In the genomic region with DNA sequence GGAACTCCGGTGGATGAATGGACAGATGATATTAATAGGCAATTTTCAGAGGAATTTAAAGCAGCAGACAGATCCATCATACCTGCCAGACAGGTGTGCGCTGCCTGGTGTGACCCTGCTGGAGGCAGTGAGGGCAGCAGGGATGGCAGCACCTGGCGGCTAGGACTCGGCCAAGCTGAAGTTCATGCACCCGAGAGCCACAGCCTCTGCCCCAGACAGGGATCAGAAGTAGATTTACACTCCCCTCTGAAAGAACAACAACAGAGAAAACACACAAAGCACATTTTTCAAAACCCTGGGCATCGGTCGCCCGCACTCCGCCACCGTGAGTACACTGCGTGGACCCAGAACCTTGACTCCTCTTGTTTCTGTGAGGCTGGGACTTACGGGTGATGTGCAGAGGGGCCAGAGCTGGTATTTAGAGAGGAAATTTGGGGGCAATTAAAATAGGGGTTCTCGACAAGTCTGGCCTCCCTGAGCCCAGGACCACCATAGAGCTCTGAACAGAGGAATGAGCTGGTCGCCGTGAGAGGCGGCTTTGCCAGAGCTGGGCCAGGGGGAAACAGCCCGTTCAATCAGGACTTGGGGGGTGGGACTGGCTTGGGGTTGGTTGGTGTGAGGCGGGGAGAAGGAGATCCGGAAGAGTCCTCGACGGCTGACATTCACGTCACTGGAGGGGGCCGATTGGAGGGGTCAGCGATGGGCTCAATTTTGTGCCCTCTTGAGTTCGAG, we compare ENCODE assay signal across 20 cellular contexts.
DNase-seq lines count a peak whose midpoint lies in the region; TF ChIP-seq lines count a peak whose summit lies in the region.
"Had no signal": no experiment of that assay in that cellular context is flagged by ENCODE, and none has a peak within 500 bp of the region (broad histone marks: within the 10 kb centered on the region; RNA-seq: fewer than 3 reads in every experiment).

No MANE protein-coding gene starts in this region.

- 92 to 96% methylated on average over 16 to 25 of the region's 25 CpGs for WGBS in endodermal cell (ENCODE audit: insufficient coverage in 1 of 2, insufficient read length in 1 of 2), 2 experiments

- H3K9me3 ChIP-seq in BE2C (no peaks in the 10 kb centered on the region), endodermal cell (ENCODE audit: control insufficient read depth, low read length) (no peaks in the 10 kb centered on the region)
- H3K9me3 ChIP-seq: Caco-2, Peyer's patch, stomach, upper lobe of right lung had no signal

- no peak overlapping the region for H3K27ac ChIP-seq in endodermal cell (ENCODE audit: low read depth, low read length)
- H3K27ac ChIP-seq: Peyer's patch, upper lobe of right lung had no signal

- H3K27me3 Mint-ChIP-seq in endodermal cell (ENCODE audit: insufficient read depth) (no peaks in the 10 kb centered on the region), osteocyte (ENCODE audit: unreplicated experiment) (no peaks in the 10 kb centered on the region)
- no peaks in the 10 kb centered on the region for H3K27me3 Mint-ChIP-seq in activated naive CD8-positive, alpha-beta T cell treated with anti-CD3 and anti-CD28 coated beads for 36 hours
- H3K27me3 Mint-ChIP-seq: activated T-helper 17 cell treated with anti-CD3 and anti-CD28 coated beads, Interleukin-2, amount 50 U/mL, for 72 hours had no signal

- TF ChIP-seq CTCF in BE2C (IDR thresholded peaks at IDR 0.05; ENCODE audit: low read depth, low read length) (no peak), endodermal cell (conservative IDR thresholded peaks at IDR 0.05) (no peak), osteocyte (IDR thresholded peaks at IDR 0.05) (no peak)

- H3K36me3 ChIP-seq in BE2C (no peaks in the 10 kb centered on the region), endodermal cell (ENCODE audit: control insufficient read depth, insufficient read depth, low read length) (no peaks in the 10 kb centered on the region)
- H3K36me3 ChIP-seq: Peyer's patch, stomach, upper lobe of right lung had no signal

- H3K27ac Mint-ChIP-seq in endodermal cell (no peak overlapping the region), osteocyte (ENCODE audit: unreplicated experiment) (no peak overlapping the region)
- no peak overlapping the region for H3K27ac Mint-ChIP-seq in activated naive CD8-positive, alpha-beta T cell treated with anti-CD3 and anti-CD28 coated beads for 36 hours
- H3K27ac Mint-ChIP-seq: activated T-helper 17 cell treated with anti-CD3 and anti-CD28 coated beads, Interleukin-2, amount 50 U/mL, for 72 hours had no signal

- no peaks in the 10 kb centered on the region for H3K4me1 ChIP-seq in BE2C
- no peaks in the 10 kb centered on the region for H3K4me1 ChIP-seq in endodermal cell (ENCODE audit: control insufficient read depth, insufficient read depth, low read length)
- H3K4me1 ChIP-seq: Caco-2 had no signal

- H3K4me3 Mint-ChIP-seq in endodermal cell (no peak overlapping the region), osteocyte (ENCODE audit: unreplicated experiment) (no peak overlapping the region)
- no peak overlapping the region for H3K4me3 Mint-ChIP-seq in activated naive CD8-positive, alpha-beta T cell treated with anti-CD3 and anti-CD28 coated beads for 36 hours
- H3K4me3 Mint-ChIP-seq: activated T-helper 17 cell treated with anti-CD3 and anti-CD28 coated beads, Interleukin-2, amount 50 U/mL, for 72 hours had no signal

- H3K36me3 Mint-ChIP-seq in endodermal cell (ENCODE audit: low read depth) (no peaks in the 10 kb centered on the region), osteocyte (ENCODE audit: unreplicated experiment) (peaks cover 6% of the 10 kb centered on the region)
- H3K36me3 Mint-ChIP-seq in activated naive CD8-positive, alpha-beta T cell treated with anti-CD3 and anti-CD28 coated beads for 36 hours = no peaks in the 10 kb centered on the region

- DNase-seq in NCI-H510A treated with DMSO at 0.1 percent for 48 hours (lab: John Stamatoyannopoulos, UW) = peak; percentile 34
- DNase-seq in NCI-H510A (lab: John Stamatoyannopoulos, UW) = no peak
- peak; percentile 1 for DNase-seq in BE2C
- DNase-seq in endodermal cell = peak; percentile 37
- peak; percentile 59 for DNase-seq in osteocyte (ENCODE audit: extremely low spot score, unreplicated experiment)
- no peak for DNase-seq in activated naive CD8-positive, alpha-beta T cell treated with anti-CD3 and anti-CD28 coated beads for 36 hours
- DNase-seq in NOMO-1 treated with DMSO at 0.1 percent for 48 hours (lab: John Stamatoyannopoulos, UW; ENCODE audit: unreplicated experiment) = no peak
- no peak for DNase-seq in erythroblast (lab: John Stamatoyannopoulos, UW)
- DNase-seq: activated CD4-positive, alpha-beta T cell treated with anti-CD3 and anti-CD28 coated beads for 1 hour; foreskin fibroblast; H7; hippocampal formation; KBM-7; NCI-H187; NCI-H226; stomach; upper lobe of right lung had no signal

- H3K27me3 ChIP-seq in BE2C = no peaks in the 10 kb centered on the region
- H3K27me3 ChIP-seq in endodermal cell (ENCODE audit: control insufficient read depth, insufficient read depth, low read length, poor library complexity, severe bottlenecking) = no peaks in the 10 kb centered on the region
- H3K27me3 ChIP-seq: Peyer's patch, stomach, upper lobe of right lung had no signal

- H3K4me3 ChIP-seq in BE2C (ENCODE audit: low read depth, low read length) (no peak overlapping the region), endodermal cell (ENCODE audit: low read length) (no peak overlapping the region)
- H3K4me3 ChIP-seq: Peyer's patch, stomach, upper lobe of right lung had no signal

- H3K9ac ChIP-seq in endodermal cell (ENCODE audit: extremely low read depth, low read length, poor library complexity, severe bottlenecking) = no peak overlapping the region

- no peak for TF ChIP-seq POLR2A in erythroblast (IDR thresholded peaks at IDR 0.05; ENCODE audit: low read length)

- no peaks in the 10 kb centered on the region for H3K4me1 Mint-ChIP-seq in endodermal cell
- H3K4me1 Mint-ChIP-seq in osteocyte (ENCODE audit: unreplicated experiment) = peaks cover 33% of the 10 kb centered on the region
- no peaks in the 10 kb centered on the region for H3K4me1 Mint-ChIP-seq in activated naive CD8-positive, alpha-beta T cell treated with anti-CD3 and anti-CD28 coated beads for 36 hours

- no peaks in the 10 kb centered on the region for H3K9me3 Mint-ChIP-seq in endodermal cell
- H3K9me3 Mint-ChIP-seq in osteocyte (ENCODE audit: unreplicated experiment) = no peaks in the 10 kb centered on the region
- no peaks in the 10 kb centered on the region for H3K9me3 Mint-ChIP-seq in activated naive CD8-positive, alpha-beta T cell treated with anti-CD3 and anti-CD28 coated beads for 36 hours
- H3K9me3 Mint-ChIP-seq: activated T-helper 17 cell treated with anti-CD3 and anti-CD28 coated beads, Interleukin-2, amount 50 U/mL, for 72 hours had no signal

Comparison
In these comparisons a context has a peak if more than half of its experiments do, and no peak if none do; other contexts are left out.
1. DNase-seq: peak in NCI-H510A treated with DMSO at 0.1 percent for 48 hours (single experiment), BE2C (single experiment), endodermal cell (single experiment) and osteocyte (single experiment); none in NCI-H510A (single experiment), activated naive CD8-positive, alpha-beta T cell treated with anti-CD3 and anti-CD28 coated beads for 36 hours (single experiment), NOMO-1 treated with DMSO at 0.1 percent for 48 hours (single experiment) and erythroblast (0 of 2).